Comparison of ENCODE assay signal across 16 cellular contexts in the genomic region with DNA sequence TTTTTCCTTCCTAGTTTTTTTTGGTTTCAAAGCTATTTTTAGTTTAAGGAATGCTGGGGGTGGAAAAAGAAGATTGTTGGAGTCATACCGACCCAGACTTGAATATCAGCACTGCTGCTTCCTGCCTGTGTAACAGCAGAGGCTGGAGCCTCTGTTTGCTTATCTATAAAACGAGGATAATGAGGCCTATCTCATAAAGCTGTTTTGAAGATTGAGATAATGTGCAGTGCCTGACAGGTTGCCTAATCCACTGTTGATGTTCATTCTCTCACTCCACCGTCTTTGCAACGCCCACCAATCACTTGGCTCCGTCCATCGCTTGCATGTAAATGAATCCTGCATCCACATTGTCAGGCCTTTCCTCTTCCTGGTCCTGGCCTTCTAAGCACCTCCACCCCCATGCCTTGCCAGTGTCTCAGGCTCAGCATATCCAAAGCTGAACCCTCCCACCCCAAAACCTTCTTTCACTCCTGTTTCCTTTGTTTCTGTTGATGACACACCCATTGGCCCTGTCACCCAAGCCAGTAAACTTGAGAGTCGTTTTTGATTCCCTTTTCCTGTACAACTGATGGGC.
DNase-seq lines count a peak whose midpoint lies in the region; TF ChIP-seq lines count a peak whose summit lies in the region.
"Had no signal": no experiment of that assay in that cellular context is flagged by ENCODE, and none has a peak within 500 bp of the region (broad histone marks: within the 10 kb centered on the region; RNA-seq: fewer than 3 reads in every experiment).

No MANE protein-coding gene starts in this region.

- H3K23ac ChIP-seq in neuronal stem cell (ENCODE audit: low read depth, low read length, poor library complexity): no peak overlapping the region

- H3K27ac Mint-ChIP-seq in chondrocyte (ENCODE audit: unreplicated experiment): peak overlapping the region; percentile 92
- no peak overlapping the region for H3K27ac Mint-ChIP-seq in T-helper 2 cell treated with Interferon-gamma antibody and Interleukin-4, amounts not matched to agents 5 μg/mL and 100 μg/mL, for 36 hours
- H3K27ac Mint-ChIP-seq: memory B cell had no signal

- H2BK15ac ChIP-seq in neuronal stem cell (ENCODE audit: low read length): no peak overlapping the region

- H2AFZ ChIP-seq in neuronal stem cell (ENCODE audit: low read length): no peak overlapping the region
- H2AFZ ChIP-seq: parathyroid adenoma had no signal

- intact Hi-C loops in vagina (cut with DNase I): no loop called here

- H2AK5ac ChIP-seq in neuronal stem cell (ENCODE audit: low read depth, low read length): peak overlapping the region; percentile 30

- peak; percentile 26 for DNase-seq in NCI-H2029 (lab: John Stamatoyannopoulos, UW)
- no peak for DNase-seq in NCI-H2029 treated with DMSO at 0.1 percent for 48 hours (lab: John Stamatoyannopoulos, UW)
- peak; percentile 85 for DNase-seq in NCI-H69 (lab: John Stamatoyannopoulos, UW)
- DNase-seq in chondrocyte (ENCODE audit: low spot score): no peak
- DNase-seq in neuronal stem cell (ENCODE audit: low spot score): no peak
- DNase-seq in vagina (ENCODE audit: extremely low spot score in 2 of 2): no peak
- no peak for DNase-seq in T-helper 2 cell treated with Interferon-gamma antibody and Interleukin-4, amounts not matched to agents 5 μg/mL and 100 μg/mL, for 36 hours (ENCODE audit: low spot score)
- DNase-seq in mesenteric fat pad (ENCODE audit: low spot score): no peak
- DNase-seq: activated T-cell treated with anti-CD3 and anti-CD28 coated beads for 4 hours; Caco-2; colonic mucosa; NCI-H1092; stimulated activated CD4-positive, alpha-beta T cell treated with anti-CD3 and anti-CD28 coated beads, Interleukin-15, amount 100 ng/mL, for 24 hours had no signal

- no peak overlapping the region for H2BK5ac ChIP-seq in neuronal stem cell (ENCODE audit: low read length)

- no peaks in the 10 kb centered on the region for H3K27me3 Mint-ChIP-seq in chondrocyte (ENCODE audit: low read depth)
- no peaks in the 10 kb centered on the region for H3K27me3 Mint-ChIP-seq in T-helper 2 cell treated with Interferon-gamma antibody and Interleukin-4, amounts not matched to agents 5 μg/mL and 100 μg/mL, for 36 hours (ENCODE audit: low read depth)

- H3K4me1 ChIP-seq in neuronal stem cell (ENCODE audit: control insufficient read depth in 2 of 2, insufficient read depth in 1 of 2, low read depth in 1 of 2, low read length in 2 of 2): peaks cover 2 to 6% of the 10 kb centered on the region in 2 donors
- peaks cover 9% of the 10 kb centered on the region for H3K4me1 ChIP-seq in vagina
- H3K4me1 ChIP-seq: Caco-2, colonic mucosa, parathyroid adenoma had no signal

- H4K8ac ChIP-seq in neuronal stem cell (ENCODE audit: low read depth, low read length): no peak overlapping the region

- H4K91ac ChIP-seq in neuronal stem cell (ENCODE audit: low read depth, low read length, poor library complexity): no peak overlapping the region

- H2BK120ac ChIP-seq in neuronal stem cell (ENCODE audit: low read depth, low read length): no peak overlapping the region

- peak overlapping the region; percentile 44 for H3K18ac ChIP-seq in neuronal stem cell (ENCODE audit: low read length)

- H3K36me3 Mint-ChIP-seq in chondrocyte (ENCODE audit: low read depth): no peaks in the 10 kb centered on the region
- H3K36me3 Mint-ChIP-seq in T-helper 2 cell treated with Interferon-gamma antibody and Interleukin-4, amounts not matched to agents 5 μg/mL and 100 μg/mL, for 36 hours (ENCODE audit: low read depth): no peaks in the 10 kb centered on the region
- H3K36me3 Mint-ChIP-seq: memory B cell had no signal

- no peak overlapping the region for H3K4me3 ChIP-seq in neuronal stem cell (ENCODE audit: low read length in 2 of 2)
- H3K4me3 ChIP-seq in vagina: no peak overlapping the region
- H3K4me3 ChIP-seq: colonic mucosa had no signal

- no peak overlapping the region for H3K4me3 Mint-ChIP-seq in chondrocyte (ENCODE audit: unreplicated experiment)
- no peak overlapping the region for H3K4me3 Mint-ChIP-seq in T-helper 2 cell treated with Interferon-gamma antibody and Interleukin-4, amounts not matched to agents 5 μg/mL and 100 μg/mL, for 36 hours
- H3K4me3 Mint-ChIP-seq: memory B cell had no signal

- no peaks in the 10 kb centered on the region for H3K9me3 Mint-ChIP-seq in chondrocyte (ENCODE audit: low read depth)
- H3K9me3 Mint-ChIP-seq in T-helper 2 cell treated with Interferon-gamma antibody and Interleukin-4, amounts not matched to agents 5 μg/mL and 100 μg/mL, for 36 hours: no peaks in the 10 kb centered on the region
- H3K9me3 Mint-ChIP-seq: memory B cell had no signal

- WGBS in neuronal stem cell (ENCODE audit: extremely low coverage in 2 of 2, insufficient read length in 2 of 2, insufficient replicate concordance in 1 of 2), 2 donors: no CpG with 5 or more reads among the region's 7 CpGs

- H3K27ac ChIP-seq in neuronal stem cell (replicated peaks; ENCODE audit: low read length) (no peak overlapping the region), vagina (no peak overlapping the region)
- H3K27ac ChIP-seq: 22Rv1, colonic mucosa, parathyroid adenoma had no signal

- H2BK12ac ChIP-seq in neuronal stem cell (ENCODE audit: low read length): no peak overlapping the region

- H3K9ac ChIP-seq in neuronal stem cell (ENCODE audit: low read depth, low read length, poor library complexity): no peak overlapping the region
- H3K9ac ChIP-seq: parathyroid adenoma had no signal

- H3K9me3 ChIP-seq in neuronal stem cell (replicated peaks in 1 of 2; ENCODE audit: control insufficient read depth in 2 of 2, insufficient read depth in 1 of 2, low read depth in 1 of 2, low read length in 2 of 2) (no peaks in the 10 kb centered on the region), vagina (no peaks in the 10 kb centered on the region)
- H3K9me3 ChIP-seq: Caco-2, colonic mucosa had no signal

- TF ChIP-seq POLR2A in vagina (IDR thresholded peaks at IDR 0.05): no peak

- no peak overlapping the region for H3K4me2 ChIP-seq in neuronal stem cell (ENCODE audit: insufficient read depth, low read length, poor library complexity, severe bottlenecking)

- no peaks in the 10 kb centered on the region for H3K79me1 ChIP-seq in neuronal stem cell (ENCODE audit: low read depth, low read length)

- H3K4ac ChIP-seq in neuronal stem cell (ENCODE audit: low read length): no peak overlapping the region

- TF ChIP-seq CTCF in chondrocyte (IDR thresholded peaks at IDR 0.05): no peak
- TF ChIP-seq CTCF in vagina (IDR thresholded peaks at IDR 0.05): no peak

- H3K36me3 ChIP-seq in neuronal stem cell (replicated peaks in 1 of 2; ENCODE audit: control insufficient read depth in 2 of 2, insufficient read depth in 2 of 2, low read length in 2 of 2): no peaks in the 10 kb centered on the region
- no peaks in the 10 kb centered on the region for H3K36me3 ChIP-seq in vagina
- H3K36me3 ChIP-seq: colonic mucosa had no signal

- no peaks in the 10 kb centered on the region for H3K27me3 ChIP-seq in neuronal stem cell (ENCODE audit: control insufficient read depth in 3 of 3, insufficient read depth in 3 of 3, low read depth in 1 of 3, low read length in 3 of 3)
- no peaks in the 10 kb centered on the region for H3K27me3 ChIP-seq in vagina
- H3K27me3 ChIP-seq: colonic mucosa had no signal

- H3K14ac ChIP-seq in neuronal stem cell (ENCODE audit: low read length): no peak overlapping the region

- peaks cover 58% of the 10 kb centered on the region for H3K4me1 Mint-ChIP-seq in chondrocyte (ENCODE audit: low read depth)
- H3K4me1 Mint-ChIP-seq in T-helper 2 cell treated with Interferon-gamma antibody and Interleukin-4, amounts not matched to agents 5 μg/mL and 100 μg/mL, for 36 hours (ENCODE audit: low read depth): no peaks in the 10 kb centered on the region

Comparison
In these comparisons a context has a peak if more than half of its experiments do, and no peak if none do; other contexts are left out.
1. DNase-seq: peak in NCI-H2029 (single experiment) and NCI-H69 (single experiment); none in NCI-H2029 treated with DMSO at 0.1 percent for 48 hours (single experiment), chondrocyte (single experiment), neuronal stem cell (single experiment), vagina (0 of 2), T-helper 2 cell treated with Interferon-gamma antibody and Interleukin-4, amounts not matched to agents 5 μg/mL and 100 μg/mL, for 36 hours (single experiment) and mesenteric fat pad (single experiment).